In genomic region chr19:1315470-1316166, GRCh38 we compare ENCODE assay signal across 8 cellular contexts. TPM values are rescaled to one million over a fixed set of nuclear protein-coding genes. Genes with fewer than 3 reads are reported as not detected.
DNase-seq lines count a peak whose midpoint lies in the region; ATAC-seq, FAIRE-seq and TF ChIP-seq lines count a peak whose summit lies in the region.

No MANE protein-coding gene starts in this region.

- peak overlapping the region in 2 of 4 donors; percentile 16 to 38 for H3K4me3 ChIP-seq in pancreas

- DNase-seq in GM03348 (ENCODE audit: low spot score), result peak; percentile 90
- DNase-seq in MV-4-11 (lab: John Stamatoyannopoulos, UW), result peak; percentile 24
- peak; percentile 21 for DNase-seq in activated naive CD4-positive, alpha-beta T cell treated with Interleukin-2 at 50 U/mL for 16 hours
- peak; percentile 75 for DNase-seq in glutamatergic neuron
- DNase-seq in pancreas, result peak; percentile 32 to 84 (median 52)

- no peak overlapping the region for H3K4me3 Mint-ChIP-seq in glutamatergic neuron (ENCODE audit: unreplicated experiment)

- FAIRE-seq in pancreas (lab: Jason Lieb, UNC), result no peak

- no peaks in the 10 kb centered on the region for H3K36me3 ChIP-seq in pancreas

- peaks cover 0 to 6% (median 0%) of the 10 kb centered on the region in 4 donors for H3K27me3 ChIP-seq in pancreas

- intact Hi-C loops in pancreas (cut with DNase I), result no loop called here

- TF ChIP-seq CTCF in glutamatergic neuron (IDR thresholded peaks at IDR 0.05; ENCODE audit: partially characterized antibody, unreplicated experiment), result peak; percentile 56
- peak; percentile 21 to 62 (median 43) for TF ChIP-seq CTCF in pancreas (IDR thresholded peaks at IDR 0.05)

- H3K4me1 ChIP-seq in pancreas, result peaks cover 0 to 4% (median 2%) of the 10 kb centered on the region in 3 donors

- no peaks in the 10 kb centered on the region for H3K9me3 ChIP-seq in pancreas

- H3K27ac ChIP-seq in pancreas, result no peak overlapping the region

- peak; percentile 70 to 92 (median 89) for ATAC-seq in pancreas
- no peak for ATAC-seq in HG02588 (IDR thresholded peaks at IDR 0.05; ENCODE audit: unreplicated experiment)
- no peak for ATAC-seq in HG02885 (IDR thresholded peaks at IDR 0.05; ENCODE audit: poor library complexity, unreplicated experiment)
- ATAC-seq in HG02852 (IDR thresholded peaks at IDR 0.05; ENCODE audit: unreplicated experiment), result no peak

- H3K4me1 Mint-ChIP-seq in glutamatergic neuron (ENCODE audit: low read depth, unreplicated experiment), result peaks cover 2% of the 10 kb centered on the region

- H3K27me3 Mint-ChIP-seq in glutamatergic neuron (ENCODE audit: unreplicated experiment), result peaks cover 4% of the 10 kb centered on the region

- H3K9me3 Mint-ChIP-seq in glutamatergic neuron (ENCODE audit: unreplicated experiment), result peaks cover 4% of the 10 kb centered on the region

- H3K36me3 Mint-ChIP-seq in glutamatergic neuron (ENCODE audit: unreplicated experiment), result no peaks in the 10 kb centered on the region

- 7% methylated on average over 47 to 58 of the region's 58 CpGs for WGBS in pancreas, 2 donors

- H3K27ac Mint-ChIP-seq in glutamatergic neuron (ENCODE audit: unreplicated experiment), result no peak overlapping the region

RNA-seq across cellular contexts. Expression of gene EFNA2, which starts 29.9 kb away (rescaled TPM):
- total RNA-seq in glutamatergic neuron (ENCODE audit: unreplicated experiment), result 61.4 TPM
- total RNA-seq in pancreas, result under 1 TPM in 2 of 6 donors, not detected in 4; 0.22 to 0.94 TPM
- not detected for polyA plus RNA-seq in pancreas

RNA-seq across cellular contexts. Expression of gene FAM174C, which starts 40.3 kb away (rescaled TPM):
- 17.3 TPM for total RNA-seq in glutamatergic neuron (ENCODE audit: unreplicated experiment)
- 10 to 100 TPM; 16.1 to 26.1 (median 22.9) TPM for total RNA-seq in pancreas
- polyA plus RNA-seq in pancreas, result 10 to 100 TPM; 69.8 to 83.4 TPM

RNA-seq across cellular contexts. Expression of gene CIRBP, which starts 46.5 kb away (rescaled TPM):
- 341 TPM for total RNA-seq in glutamatergic neuron (ENCODE audit: unreplicated experiment)
- total RNA-seq in pancreas, result 100 to 1,000 TPM; 232 to 607 (median 483) TPM
- 1,000 to 10,000 TPM in 1 of 2 donors, 100 to 1,000 TPM in 1; 802 to 1,009 TPM for polyA plus RNA-seq in pancreas

Comparison
In these comparisons a context has a peak if more than half of its experiments do, and no peak if none do; other contexts are left out.
1. DNase-seq: peak in every context shown above with its lines; median percentile 90 in GM03348; 75 in glutamatergic neuron; 52 in pancreas; 24 in MV-4-11; 21 in activated naive CD4-positive, alpha-beta T cell treated with Interleukin-2 at 50 U/mL for 16 hours.
2. ATAC-seq: peak in pancreas (4 of 4); none in HG02588 (single experiment), HG02885 (single experiment) and HG02852 (single experiment).
3. RNA of gene EFNA2, which starts 29.9 kb away (total RNA-seq): 61.4 TPM in glutamatergic neuron (single experiment); 0.22 to 0.94 TPM in pancreas; every median in the first group is over 10 times any median in the second.